33 cellular contexts compared by ENCODE assay signal in the genomic region with DNA sequence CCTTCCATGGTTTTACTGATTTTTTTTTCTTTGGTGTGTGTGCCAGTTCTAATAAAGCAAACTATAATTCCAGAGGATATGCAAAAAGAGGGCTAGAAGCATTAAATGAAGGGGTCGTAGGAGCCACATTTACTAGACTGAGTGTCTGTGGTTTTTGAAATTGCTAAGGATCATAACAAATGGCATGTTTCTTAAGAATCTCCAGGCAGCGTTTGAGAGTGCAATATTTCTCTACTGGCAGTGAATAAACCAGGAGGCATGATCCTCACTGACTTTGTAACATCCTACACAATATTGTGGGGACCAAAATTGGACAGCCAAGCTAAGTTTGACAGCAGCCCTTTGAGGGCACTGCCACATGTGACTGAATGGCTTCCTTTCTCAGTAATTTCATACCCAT.
"Had no signal": no experiment of that assay in that cellular context is flagged by ENCODE, and none has a peak within 500 bp of the region (broad histone marks: within the 10 kb centered on the region; RNA-seq: fewer than 3 reads in every experiment).

No MANE protein-coding gene starts in this region.

- H3K4me3 ChIP-seq: body of pancreas, breast epithelium, Peyer's patch, SJSA1 had no signal

- H3K36me3 Mint-ChIP-seq: activated naive CD4-positive, alpha-beta T cell treated with anti-CD3 and anti-CD28 coated beads, Interleukin-2, amount 10 ng/mL, durations not matched to agents 7 days and 5 days had no signal

- H3K4me3 Mint-ChIP-seq: activated CD4-positive, alpha-beta T cell treated with anti-CD3 and anti-CD28 coated beads, Interleukin-2, amount 10 ng/mL, durations not matched to agents 24 days and 14 days; activated naive CD4-positive, alpha-beta T cell treated with anti-CD3 and anti-CD28 coated beads, Interleukin-2, amount 10 ng/mL, durations not matched to agents 7 days and 5 days; activated naive CD8-positive, alpha-beta T cell; activated naive CD8-positive, alpha-beta T cell treated with anti-CD3 and anti-CD28 coated beads, Interleukin-2, amount 50 U/mL, for 24 hours had no signal

- H3K9me3 Mint-ChIP-seq: activated CD4-positive, alpha-beta T cell treated with anti-CD3 and anti-CD28 coated beads, Interleukin-2, amount 10 ng/mL, durations not matched to agents 24 days and 14 days; activated naive CD4-positive, alpha-beta T cell treated with anti-CD3 and anti-CD28 coated beads, Interleukin-2, amount 10 ng/mL, durations not matched to agents 7 days and 5 days; activated naive CD8-positive, alpha-beta T cell treated with anti-CD3 and anti-CD28 coated beads, Interleukin-2, amount 50 U/mL, for 24 hours had no signal

- H3K27ac Mint-ChIP-seq: activated CD4-positive, alpha-beta T cell treated with anti-CD3 and anti-CD28 coated beads, Interleukin-2, amount 10 ng/mL, durations not matched to agents 24 days and 14 days; activated naive CD4-positive, alpha-beta T cell treated with anti-CD3 and anti-CD28 coated beads, Interleukin-2, amount 10 ng/mL, durations not matched to agents 7 days and 5 days; activated naive CD8-positive, alpha-beta T cell; activated naive CD8-positive, alpha-beta T cell treated with anti-CD3 and anti-CD28 coated beads, Interleukin-2, amount 50 U/mL, for 24 hours had no signal

- H3K4me1 Mint-ChIP-seq: activated CD4-positive, alpha-beta T cell treated with anti-CD3 and anti-CD28 coated beads, Interleukin-2, amount 10 ng/mL, durations not matched to agents 24 days and 14 days; activated naive CD4-positive, alpha-beta T cell treated with anti-CD3 and anti-CD28 coated beads, Interleukin-2, amount 10 ng/mL, durations not matched to agents 7 days and 5 days; activated naive CD8-positive, alpha-beta T cell treated with anti-CD3 and anti-CD28 coated beads, Interleukin-2, amount 50 U/mL, for 24 hours had no signal

- ATAC-seq: activated naive CD8-positive, alpha-beta T cell treated with anti-CD3 and anti-CD28 coated beads, Interleukin-2, amount 50 U/mL, for 24 hours; body of pancreas had no signal

- H3K27me3 ChIP-seq: body of pancreas, breast epithelium, Peyer's patch, SJSA1 had no signal

- H3K27ac ChIP-seq: body of pancreas, breast epithelium, Peyer's patch, SJSA1, WERI-Rb-1 had no signal

- H3K27me3 Mint-ChIP-seq: activated naive CD4-positive, alpha-beta T cell treated with anti-CD3 and anti-CD28 coated beads, Interleukin-2, amount 10 ng/mL, durations not matched to agents 7 days and 5 days; activated naive CD8-positive, alpha-beta T cell; activated naive CD8-positive, alpha-beta T cell treated with anti-CD3 and anti-CD28 coated beads, Interleukin-2, amount 50 U/mL, for 24 hours had no signal

- H3K9me3 ChIP-seq: body of pancreas, breast epithelium, Peyer's patch, SJSA1 had no signal

- DNase-seq: activated CD4-positive, alpha-beta T cell treated with anti-CD3 and anti-CD28 coated beads, Interleukin-2, amount 10 ng/mL, durations not matched to agents 24 days and 14 days; activated CD4-positive, alpha-beta T cell treated with anti-CD3 and anti-CD28 coated beads, Interleukin-2, amount 50 U/mL, for 48 hours; activated CD8-positive, alpha-beta memory T cell treated with anti-CD3 and anti-CD28 coated beads, Interleukin-2, amount 50 U/mL, for 4 hours; activated effector memory CD4-positive, alpha-beta T cell treated with Interleukin-2 at 50 U/mL for 16 hours; activated naive CD4-positive, alpha-beta T cell treated with anti-CD3 and anti-CD28 coated beads, Interleukin-2, amount 10 ng/mL, durations not matched to agents 7 days and 5 days; activated naive CD8-positive, alpha-beta T cell treated with anti-CD3 and anti-CD28 coated beads, Interleukin-2, amount 50 U/mL, for 24 hours; activated T-cell treated with anti-CD3 and anti-CD28 coated beads for 4 hours; activated T-cell treated with anti-CD3 and anti-CD28 coated beads, Interleukin-2, amount 50 U/mL, for 48 hours; amygdala; body of pancreas; Karpas-422; KBM-7; NCI-H1105; NCI-H1417 treated with DMSO at 0.1 percent for 48 hours; NCI-H1694 treated with DMSO at 0.1 percent for 48 hours; NCI-H2029; NCI-H345; NCI-H510A; NCI-H526; NCI-H748 treated with DMSO at 0.1 percent for 48 hours; NK-92 treated with Interleukin-12 subunit alpha and Interleukin-12 subunit beta, amount 100 ng/mL, for 24 hours; PC-3; Peyer's patch; RPMI8226; SHP77 treated with DMSO at 0.1 percent for 48 hours; SW 1271; T-helper 1 cell; T-helper 2 cell; T-helper 9 cell; WERI-Rb-1 had no signal

- H3K4me1 ChIP-seq: body of pancreas, breast epithelium, Peyer's patch, SJSA1 had no signal

- H3K36me3 ChIP-seq: breast epithelium, Peyer's patch, SJSA1, WERI-Rb-1 had no signal
